Comparison of ENCODE assay signal across 25 cellular contexts in the genomic region with DNA sequence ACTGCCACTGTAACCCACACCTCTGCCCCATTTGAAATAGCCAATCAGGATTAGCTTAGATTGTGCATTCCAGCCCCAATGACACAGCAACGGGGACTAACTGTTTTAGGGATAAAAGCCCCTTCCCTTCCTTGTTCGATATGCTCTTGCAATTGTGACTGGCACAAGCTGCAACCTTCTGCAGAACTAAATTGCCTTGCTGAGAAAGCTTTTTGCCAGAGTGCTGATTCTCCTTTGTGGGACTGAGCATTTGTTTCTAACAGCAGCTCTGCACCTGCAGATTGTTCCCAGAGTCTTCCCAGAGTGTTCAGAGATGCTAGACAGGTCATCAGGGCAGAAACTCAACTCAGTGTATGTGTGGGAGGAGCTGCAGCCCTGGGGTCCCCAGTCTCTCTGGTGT.
"Had no signal": no experiment of that assay in that cellular context is flagged by ENCODE, and none has a peak within 500 bp of the region (broad histone marks: within the 10 kb centered on the region; RNA-seq: fewer than 3 reads in every experiment).

No MANE protein-coding gene starts in this region.

- H3K27ac ChIP-seq: gastrocnemius medialis, prostate gland, skin epidermis, spleen, thoracic aorta, tibial nerve, upper lobe of left lung had no signal

- H3K36me3 ChIP-seq: gastrocnemius medialis, prostate gland, spleen, thoracic aorta, tibial nerve, upper lobe of left lung had no signal

- H3K27me3 Mint-ChIP-seq: effector memory CD8-positive, alpha-beta T cell; memory B cell; naive B cell; stimulated activated memory B cell treated with anti-CD40 and anti-IgM and Interleukin-4, amounts not matched to agents 10 μg/mL and 1 μg/mL and 100 μg/mL, for 72 hours had no signal

- H3K9me3 ChIP-seq: gastrocnemius medialis, prostate gland had no signal

- H3K36me3 Mint-ChIP-seq: stimulated activated memory B cell treated with anti-CD40 and anti-IgM and Interleukin-4, amounts not matched to agents 10 μg/mL and 1 μg/mL and 100 μg/mL, for 72 hours had no signal

- H3K4me3 ChIP-seq: gastrocnemius medialis, lung, mucosa of descending colon, prostate gland, skin epidermis, spleen, thoracic aorta, tibial nerve, upper lobe of left lung had no signal

- H3K27me3 ChIP-seq: gastrocnemius medialis, spleen, tibial nerve, upper lobe of left lung had no signal

- H3K4me3 Mint-ChIP-seq: effector memory CD8-positive, alpha-beta T cell; memory B cell; mesothelial cell of epicardium; naive B cell; nephron; stimulated activated memory B cell treated with anti-CD40 and anti-IgM and Interleukin-4, amounts not matched to agents 10 μg/mL and 1 μg/mL and 100 μg/mL, for 72 hours had no signal

- ATAC-seq: effector memory CD8-positive, alpha-beta T cell; gastrocnemius medialis; left ventricle myocardium superior; mucosa of descending colon; right cardiac atrium; stimulated activated memory B cell treated with anti-CD40 and anti-IgM and Interleukin-4, amounts not matched to agents 10 μg/mL and 1 μg/mL and 100 μg/mL, for 72 hours; stimulated activated naive CD8-positive, alpha-beta T cell treated with anti-CD3 and anti-CD28 coated beads, Interleukin-15, Interleukin-2, amounts not matched to agents 100 U/mL and 50 U/mL, for 24 hours had no signal

- H3K27ac Mint-ChIP-seq: effector memory CD8-positive, alpha-beta T cell; memory B cell; mesothelial cell of epicardium; nephron; stimulated activated memory B cell treated with anti-CD40 and anti-IgM and Interleukin-4, amounts not matched to agents 10 μg/mL and 1 μg/mL and 100 μg/mL, for 72 hours had no signal

- DNase-seq: cortex of kidney; effector memory CD8-positive, alpha-beta T cell; foreskin fibroblast; gastrocnemius medialis; left ventricle myocardium superior; mucosa of descending colon; naive B cell; nucleus accumbens; right cardiac atrium; spleen; stimulated activated CD4-positive, alpha-beta T cell treated with anti-CD3 and anti-CD28 coated beads, Interleukin-4, amount 100 ng/mL, for 4 hours; stimulated activated naive CD8-positive, alpha-beta T cell treated with anti-CD3 and anti-CD28 coated beads, Interleukin-15, Interleukin-2, amounts not matched to agents 100 U/mL and 50 U/mL, for 24 hours had no signal

- H3K4me1 ChIP-seq: gastrocnemius medialis, prostate gland, spleen, tibial nerve, upper lobe of left lung had no signal

- FAIRE-seq: endometrium, keratinocyte, urothelium cell line had no signal

- H3K4me1 Mint-ChIP-seq: memory B cell; mesothelial cell of epicardium; naive B cell; nephron; stimulated activated memory B cell treated with anti-CD40 and anti-IgM and Interleukin-4, amounts not matched to agents 10 μg/mL and 1 μg/mL and 100 μg/mL, for 72 hours had no signal
